ENCODE assay signal across 13 cellular contexts in the genomic region with DNA sequence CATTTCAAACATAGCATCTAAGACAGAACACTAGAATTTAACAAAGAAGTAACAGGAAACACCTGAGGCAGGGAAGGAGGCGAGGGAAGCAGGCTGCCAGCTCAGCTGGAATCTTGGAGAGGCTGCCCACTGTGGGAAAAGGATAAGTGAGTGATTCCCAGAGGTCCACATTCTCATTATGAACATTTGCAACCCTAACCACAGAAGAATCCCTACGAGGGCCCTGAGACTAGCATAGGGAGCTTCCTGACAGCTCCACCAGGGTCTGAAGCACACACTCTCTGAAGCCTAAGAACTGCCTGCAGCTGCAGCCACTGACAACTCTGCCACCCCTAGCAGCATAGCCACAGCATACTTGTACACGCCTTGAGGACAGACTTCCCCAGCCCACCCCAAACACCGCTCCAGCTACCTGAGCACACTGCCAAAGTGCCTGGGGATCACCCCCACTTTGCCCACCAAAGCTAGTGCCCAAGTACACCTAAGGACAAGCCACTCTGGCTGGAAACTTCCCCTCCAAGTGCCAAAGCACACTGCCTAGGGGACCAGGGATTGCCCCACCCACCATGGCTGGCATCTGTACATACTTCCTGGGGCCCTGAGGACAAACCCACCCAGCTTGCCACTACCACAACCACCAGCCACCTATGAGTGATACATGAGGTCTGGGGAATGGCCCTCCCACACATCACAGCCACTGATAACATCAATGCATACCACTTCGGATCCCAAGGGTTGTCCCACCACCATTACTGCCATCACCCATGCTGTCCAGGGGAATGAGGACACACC.
DNase-seq lines count a peak whose midpoint lies in the region; TF ChIP-seq lines count a peak whose summit lies in the region.
"Had no signal": no experiment of that assay in that cellular context is flagged by ENCODE, and none has a peak within 500 bp of the region (broad histone marks: within the 10 kb centered on the region; RNA-seq: fewer than 3 reads in every experiment).

No MANE protein-coding gene starts in this region.

- H3K4me1 ChIP-seq in PC-9 (replicated peaks; ENCODE audit: insufficient read depth) = no peaks in the 10 kb centered on the region

- DNase-seq in EL = peak; percentile 22
- DNase-seq in NCI-H2107 treated with DMSO at 0.1 percent for 48 hours (lab: John Stamatoyannopoulos, UW; ENCODE audit: unreplicated experiment) = peak; percentile 42
- peak; percentile 57 for DNase-seq in fibroblast of mammary gland (ENCODE audit: low read depth)
- DNase-seq in skeletal muscle cell (ENCODE audit: low read depth) = peak; percentile 24
- no peak for DNase-seq in NCI-H2227 treated with DMSO at 0.1 percent for 48 hours (lab: John Stamatoyannopoulos, UW)
- no peak for DNase-seq in erythroblast (lab: John Stamatoyannopoulos, UW)
- no peak for DNase-seq in PC-9
- DNase-seq: activated T-cell treated with anti-CD3 and anti-CD28 coated beads, Interleukin-2, amount 50 U/mL, for 48 hours; effector CD4-positive, alpha-beta T cell; NCI-H1436 treated with DMSO at 0.1 percent for 48 hours; small intestine; T-helper 2 cell had no signal

- H3K27ac ChIP-seq in PC-9 = no peak overlapping the region
- H3K27ac ChIP-seq: neutrophil had no signal

- no peak for TF ChIP-seq POLR2A in erythroblast (IDR thresholded peaks at IDR 0.05; ENCODE audit: low read length)

- no peaks in the 10 kb centered on the region for H3K27me3 ChIP-seq in PC-9 (ENCODE audit: insufficient read depth, low read depth)
- H3K27me3 ChIP-seq: neutrophil had no signal

- H3K79me2 ChIP-seq in PC-9 (ENCODE audit: low read depth) = peaks cover 97% of the 10 kb centered on the region

- no peaks in the 10 kb centered on the region for H3K9me2 ChIP-seq in PC-9 (ENCODE audit: insufficient read depth)

- CTCF ChIA-PET in PC-9 (lab: Charles Lee) = interaction anchor here (0.6 kb wide), 1 partner anchor 265 kb away, joined by 3 read pairs; no protein-coding TSS in a partner anchor

- intact Hi-C loops in PC-9 (cut with micrococcal nuclease; ENCODE audit: unreplicated experiment) = no loop called here

- H3K4me3 ChIP-seq in fibroblast of mammary gland (ENCODE audit: control insufficient read depth, low read depth, low read length) (no peak overlapping the region), skeletal muscle cell (ENCODE audit: low read depth, low read length) (no peak overlapping the region), PC-9 (no peak overlapping the region)

- H3F3A ChIP-seq in PC-9 (ENCODE audit: insufficient read depth, low read depth) = peaks cover 14% of the 10 kb centered on the region

- POLR2A ChIA-PET in PC-9 (lab: Charles Lee; ENCODE audit: unreplicated experiment) = no interaction called here

- no peak overlapping the region for H3K4me2 ChIP-seq in PC-9

- H2AFZ ChIP-seq in PC-9 = no peak overlapping the region

- no peak for TF ChIP-seq CTCF in fibroblast of mammary gland (conservative IDR thresholded peaks at IDR 0.05; ENCODE audit: control insufficient read depth, insufficient read depth, low read depth, low read length)
- no peak for TF ChIP-seq CTCF in PC-9 (conservative IDR thresholded peaks at IDR 0.05)

- H3K9me3 ChIP-seq in PC-9 (ENCODE audit: insufficient read depth, low read depth) = peaks cover 6% of the 10 kb centered on the region
- H3K9me3 ChIP-seq: neutrophil had no signal

- peaks cover 14% of the 10 kb centered on the region; the same call in 1 of the 2 replicates for H4K20me1 ChIP-seq in PC-9 (ENCODE audit: insufficient read depth)

- H3K36me3 ChIP-seq in PC-9 (ENCODE audit: low read depth) = peaks cover 25% of the 10 kb centered on the region
- H3K36me3 ChIP-seq: neutrophil had no signal

- no TSS peak for BruUV-seq in PC-9 (replicated peaks; lab: Mats Ljungman, UMichigan)

Comparison
In these comparisons a context has a peak if more than half of its experiments do, and no peak if none do; other contexts are left out.
1. DNase-seq: peak in EL (single experiment), NCI-H2107 treated with DMSO at 0.1 percent for 48 hours (single experiment), fibroblast of mammary gland (single experiment) and skeletal muscle cell (single experiment); none in NCI-H2227 treated with DMSO at 0.1 percent for 48 hours (single experiment), erythroblast (0 of 2) and PC-9 (0 of 2).